ENCODE assay signal across 8 cellular contexts in genomic region chr6:34237316-34237721, GRCh38. TPM values are rescaled to one million over a fixed set of nuclear protein-coding genes. Genes with fewer than 3 reads are reported as not detected.
DNase-seq lines count a peak whose midpoint lies in the region; ATAC-seq, FAIRE-seq and TF ChIP-seq lines count a peak whose summit lies in the region.

No MANE protein-coding gene starts in this region.

- DNase-seq in NCI-H69 (lab: John Stamatoyannopoulos, UW) (peak; percentile 87), cerebellum (ENCODE audit: low spot score) (peak; percentile 52), urothelium cell line (ENCODE audit: low spot score) (peak; percentile 41), GOT3 (lab: John Stamatoyannopoulos, UW) (no peak), COLO829 (ENCODE audit: low spot score) (no peak)

- peaks cover 57% of the 10 kb centered on the region for H3F3A ChIP-seq in DOHH2 (ENCODE audit: control insufficient read depth, insufficient read depth)

- H3K4me1 ChIP-seq in DOHH2 (ENCODE audit: control insufficient read depth, low read length) (peaks cover 53% of the 10 kb centered on the region), mesodermal cell (ENCODE audit: control insufficient read depth, insufficient read depth, low read length, poor library complexity, severe bottlenecking) (peaks cover 39% of the 10 kb centered on the region)

- H3K9me3 ChIP-seq in DOHH2 (ENCODE audit: control insufficient read depth, insufficient read depth, low read length): no peaks in the 10 kb centered on the region
- H3K9me3 ChIP-seq in mesodermal cell (ENCODE audit: control insufficient read depth, low read length): no peaks in the 10 kb centered on the region

- H3K4me3 ChIP-seq in DOHH2 (ENCODE audit: low read length) (peak overlapping the region; percentile 82), mesodermal cell (ENCODE audit: extremely low read depth, insufficient read depth, low read length, poor library complexity, severe bottlenecking) (peak overlapping the region; percentile 74)

- H3K4me2 ChIP-seq in DOHH2 (ENCODE audit: low read length): peak overlapping the region; percentile 69

- FAIRE-seq in urothelium cell line (lab: Jason Lieb, UNC): no peak

- peaks cover 28% of the 10 kb centered on the region for H4K20me1 ChIP-seq in DOHH2 (ENCODE audit: control insufficient read depth, insufficient read depth, low read depth, low read length)

- H3K36me3 ChIP-seq in DOHH2 (ENCODE audit: control insufficient read depth, low read length) (peaks cover 51% of the 10 kb centered on the region), mesodermal cell (ENCODE audit: control insufficient read depth, insufficient read depth, low read length) (peaks cover 39% of the 10 kb centered on the region)

- H3K27me3 ChIP-seq in DOHH2 (ENCODE audit: control insufficient read depth, low read length): no peaks in the 10 kb centered on the region

- H3K27ac ChIP-seq in DOHH2 (ENCODE audit: low read depth, low read length) (peak overlapping the region; percentile 94), mesodermal cell (ENCODE audit: low read depth, low read length, severe bottlenecking) (peak overlapping the region; percentile 32)

- 0% methylated on average over 38 to 65 of the region's 78 CpGs for WGBS in mesodermal cell (ENCODE audit: insufficient coverage in 2 of 2), 2 experiments

- TF ChIP-seq CTCF in DOHH2 (IDR thresholded peaks at IDR 0.05; ENCODE audit: low read depth, low read length, poor library complexity, severe bottlenecking): no peak

- no peaks in the 10 kb centered on the region for H3K9me2 ChIP-seq in DOHH2 (replicated peaks; ENCODE audit: control insufficient read depth, low read length)

- peaks cover 57% of the 10 kb centered on the region for H3K79me2 ChIP-seq in DOHH2 (ENCODE audit: control insufficient read depth, low read length)

- ATAC-seq in GM21717 (IDR thresholded peaks at IDR 0.05; ENCODE audit: unreplicated experiment): peak; percentile 2

RNA-seq across cellular contexts. Expression of gene HMGA1, which starts 0.6 kb away (rescaled TPM):
- 17.6 TPM for total RNA-seq in cerebellum
- polyA plus RNA-seq in mesodermal cell (2013, experiment 1 of 2): 1,202 TPM
- 1,112 TPM for polyA plus RNA-seq in mesodermal cell (2013, experiment 2 of 2)

RNA-seq across cellular contexts. Expression of gene SMIM29, which starts 11.5 kb away (rescaled TPM):
- 15.9 TPM for total RNA-seq in cerebellum
- polyA plus RNA-seq in mesodermal cell (2013, experiment 1 of 2): 23.0 TPM
- 21.6 TPM for polyA plus RNA-seq in mesodermal cell (2013, experiment 2 of 2)

Comparison
In these comparisons a context has a peak if more than half of its experiments do, and no peak if none do; other contexts are left out.
1. DNase-seq: peak in NCI-H69 (single experiment), cerebellum (single experiment) and urothelium cell line (single experiment); none in GOT3 (single experiment) and COLO829 (single experiment).